10 cellular contexts compared by ENCODE assay signal in genomic region chr1:61746768-61747167, GRCh38. TPM values are rescaled to one million over a fixed set of nuclear protein-coding genes. Genes with fewer than 3 reads are reported as not detected.
A peak's percentile ranks its signal among the peaks of the same experiment; 100 is the strongest.
DNase-seq lines count a peak whose midpoint lies in the region; ATAC-seq and TF ChIP-seq lines count a peak whose summit lies in the region.
"Had no signal": no experiment of that assay in that cellular context is flagged by ENCODE, and none has a peak within 500 bp of the region (broad histone marks: within the 10 kb centered on the region; RNA-seq: fewer than 3 reads in every experiment).

No MANE protein-coding gene starts in this region.

- no peak for TF ChIP-seq EP300 in transverse colon (IDR thresholded peaks at IDR 0.05; ENCODE audit: low read depth)

- peak overlapping the region; percentile 92 for H3K27ac Mint-ChIP-seq in WTC11

- H3K9me3 ChIP-seq in skeletal muscle tissue (ENCODE audit: control insufficient read depth in 3 of 3, low read length in 3 of 3) (no peaks in the 10 kb centered on the region), transverse colon (no peaks in the 10 kb centered on the region), mucosa of descending colon (no peaks in the 10 kb centered on the region)
- H3K9me3 ChIP-seq: stomach had no signal

- H3K4me3 ChIP-seq in fibroblast of villous mesenchyme (ENCODE audit: low read depth, low read length) (no peak overlapping the region), skeletal muscle tissue (ENCODE audit: low read length in 3 of 3) (no peak overlapping the region), transverse colon (no peak overlapping the region), mucosa of descending colon (no peak overlapping the region)
- H3K4me3 ChIP-seq: stomach had no signal

- H3K9ac ChIP-seq in skeletal muscle tissue (ENCODE audit: low read depth in 1 of 3, low read length in 3 of 3): no peak overlapping the region

- H3K36me3 ChIP-seq in skeletal muscle tissue (ENCODE audit: control insufficient read depth in 3 of 3, insufficient read depth in 3 of 3, low read length in 3 of 3) (peaks cover 0 to 2% (median 0%) of the 10 kb centered on the region in 3 donors), transverse colon (no peaks in the 10 kb centered on the region), mucosa of descending colon (ENCODE audit: low read depth) (no peaks in the 10 kb centered on the region)
- H3K36me3 ChIP-seq: stomach had no signal

- TF ChIP-seq CTCF in WTC11 (IDR thresholded peaks at IDR 0.05): no peak
- TF ChIP-seq CTCF in fibroblast of villous mesenchyme (IDR thresholded peaks at IDR 0.05; ENCODE audit: insufficient read depth, low read depth, low read length): no peak
- TF ChIP-seq CTCF in transverse colon (IDR thresholded peaks at IDR 0.05): no peak
- TF ChIP-seq CTCF in mucosa of descending colon (IDR thresholded peaks at IDR 0.05): no peak

- peaks cover 0 to 10% (median 2%) of the 10 kb centered on the region in 3 donors for H3K4me1 ChIP-seq in skeletal muscle tissue (ENCODE audit: control insufficient read depth in 3 of 3, insufficient read depth in 3 of 3, low read length in 3 of 3)
- H3K4me1 ChIP-seq in transverse colon: peaks cover 0 to 23% (median 11%) of the 10 kb centered on the region in 4 donors
- H3K4me1 ChIP-seq in mucosa of descending colon (ENCODE audit: low read depth): peaks cover 6% of the 10 kb centered on the region

- no peak for ATAC-seq in WTC11
- ATAC-seq in HG03354 (IDR thresholded peaks at IDR 0.05; ENCODE audit: poor library complexity, severe bottlenecking, unreplicated experiment): no peak
- ATAC-seq in mucosa of descending colon: no peak

- in situ Hi-C loops in transverse colon (cut with MboI; ENCODE audit: low pct_ligation_motif_present in 1 of 4, low pct_unique_long_range_greater_than_20kb in 1 of 4, low sequenced_read_pairs in 3 of 4): no loop called here

- POLR2A ChIA-PET in WTC11 (lab: Charles Lee): no interaction called here

- no peaks in the 10 kb centered on the region for H3K9me3 Mint-ChIP-seq in WTC11

- H3K27ac ChIP-seq in skeletal muscle tissue (ENCODE audit: low read depth, low read length) (peak overlapping the region; percentile 36), transverse colon (no peak overlapping the region)

- H3K27me3 ChIP-seq in skeletal muscle tissue (ENCODE audit: control insufficient read depth in 3 of 3, insufficient read depth in 3 of 3, low read length in 3 of 3) (no peaks in the 10 kb centered on the region), transverse colon (no peaks in the 10 kb centered on the region)
- H3K27me3 ChIP-seq: stomach had no signal

- H3K27me3 Mint-ChIP-seq in WTC11 (ENCODE audit: low read depth): no peaks in the 10 kb centered on the region

- CTCF ChIA-PET in WTC11 (lab: Charles Lee): no interaction called here

- 3 to 44% methylated on average over 1 of the region's 1 CpG for WGBS in transverse colon (ENCODE audit: low coverage in 1 of 2), 2 donors

- H3K36me3 Mint-ChIP-seq in WTC11: no peaks in the 10 kb centered on the region

- DNase-seq in HT-29 (ENCODE audit: low spot score) (peak; percentile 35), WTC11 (ENCODE audit: low spot score) (no peak), fibroblast of villous mesenchyme (ENCODE audit: low read depth) (peak; percentile 25), transverse colon (no peak), DMS114 treated with DMSO at 0.1 percent for 48 hours (lab: John Stamatoyannopoulos, UW; ENCODE audit: unreplicated experiment) (no peak), mucosa of descending colon (no peak)
- DNase-seq: amygdala, stomach had no signal

- TF ChIP-seq POLR2A in transverse colon (IDR thresholded peaks at IDR 0.05): no peak

- intact Hi-C loops in transverse colon (cut with DNase I; ENCODE audit: low total_unique reads) (no loop called here), mucosa of descending colon (cut with DNase I, micrococcal nuclease) (no loop called here)

- H3K4me1 Mint-ChIP-seq in WTC11: peaks cover 36% of the 10 kb centered on the region

- no peak overlapping the region for H3K4me3 Mint-ChIP-seq in WTC11

TF ChIP-seq in WTC11, 78 proteins besides CTCF, POLR2A, EP300 and RAD21:
- TF ChIP-seq JAZF1 (CRISPR knock-in tag; IDR thresholded peaks at IDR 0.05) (no peak), NFE2L1 (CRISPR knock-in tag; IDR thresholded peaks at IDR 0.05) (peak; percentile 31; the same call in 1 of the 2 replicates)

RNA-seq across cellular contexts. Expression of gene PATJ, which starts 4.5 kb away (rescaled TPM):
- total RNA-seq in HT-29 (2014; rRNA removed; shearing (Covaris generic)): 28.3 and 33.8 TPM in 2 replicates
- total RNA-seq in WTC11 (2021) (52.4 to 57.9 TPM (median 56.8 TPM) in 3 replicates), fibroblast of villous mesenchyme (6.8 and 9.5 TPM in 2 replicates), skeletal muscle tissue (5.7 TPM), transverse colon (100 to 1,000 TPM; 119 to 299 (median 149) TPM), mucosa of descending colon (100 to 1,000 TPM in 1 of 3 donors, 10 to 100 TPM in 2; 58.6 to 112 (median 65.9) TPM)

RNA-seq across cellular contexts. Expression of gene TM2D1, which starts 21.8 kb away (rescaled TPM):
- 27.2 and 30.9 TPM in 2 replicates for total RNA-seq in HT-29 (2014; rRNA removed; shearing (Covaris generic))
- 21.6 to 24.3 TPM (median 23.8 TPM) in 3 replicates for total RNA-seq in WTC11 (2021)
- total RNA-seq in fibroblast of villous mesenchyme: 50.3 and 69.1 TPM in 2 replicates
- 56.9 TPM for total RNA-seq in skeletal muscle tissue
- total RNA-seq in transverse colon: 10 to 100 TPM in 3 of 4 donors, 1 to 10 TPM in 1; 4.6 to 92.0 (median 62.6) TPM
- total RNA-seq in mucosa of descending colon: 10 to 100 TPM; 40.4 to 45.5 (median 42.6) TPM

Comparison
In these comparisons a context has a peak if more than half of its experiments do, and no peak if none do; other contexts are left out.
1. DNase-seq: peak in HT-29 (single experiment) and fibroblast of villous mesenchyme (single experiment); none in WTC11 (single experiment), transverse colon (single experiment), DMS114 treated with DMSO at 0.1 percent for 48 hours (single experiment) and mucosa of descending colon (0 of 3).